ENCODE assay signal across 22 cellular contexts in the genomic region with DNA sequence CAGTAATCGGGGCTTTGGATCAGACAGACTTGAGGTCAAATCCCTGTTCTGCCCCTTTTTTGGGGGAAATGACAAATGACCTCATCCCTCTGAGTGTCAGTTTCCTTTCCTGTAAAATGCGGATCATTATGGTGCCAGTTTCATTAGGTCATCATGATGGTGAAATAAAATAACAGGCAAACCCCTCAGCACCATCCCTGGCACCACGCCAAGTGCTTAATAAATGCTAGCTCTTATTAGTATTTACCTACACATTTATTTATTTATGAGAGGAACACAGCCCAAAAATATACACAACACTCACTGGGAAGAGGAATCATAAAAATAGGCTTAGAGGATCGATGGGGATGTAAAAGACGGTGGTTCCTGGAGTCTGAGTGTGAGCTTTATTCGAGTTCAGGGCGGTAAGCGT. TPM values are rescaled to one million over a fixed set of nuclear protein-coding genes. Genes with fewer than 3 reads are reported as not detected.
DNase-seq lines count a peak whose midpoint lies in the region; TF ChIP-seq lines count a peak whose summit lies in the region.
"Had no signal": no experiment of that assay in that cellular context is flagged by ENCODE, and none has a peak within 500 bp of the region (broad histone marks: within the 10 kb centered on the region; RNA-seq: fewer than 3 reads in every experiment).

No MANE protein-coding gene starts in this region.

- H3K4me2 ChIP-seq in fibroblast of lung (ENCODE audit: extremely low read depth, insufficient read depth, low read length): no peak overlapping the region
- H3K4me2 ChIP-seq: SK-N-SH had no signal

- H2AFZ ChIP-seq in fibroblast of lung (ENCODE audit: low read length): peak overlapping the region; percentile 7

- peak overlapping the region; percentile 31 for H3K27ac ChIP-seq in fibroblast of lung (ENCODE audit: insufficient read depth, low read length)
- H3K27ac ChIP-seq: ascending aorta, left ventricle myocardium inferior, prostate gland, sigmoid colon, suprapubic skin had no signal

- H4K20me1 ChIP-seq in fibroblast of lung (ENCODE audit: control insufficient read depth, extremely low read depth, insufficient read depth, low read length): no peaks in the 10 kb centered on the region

- no peak overlapping the region for H3K9ac ChIP-seq in fibroblast of lung (ENCODE audit: insufficient read depth, low read length)
- H3K9ac ChIP-seq: SK-N-SH had no signal

- H3K4me3 ChIP-seq in fibroblast of lung (replicated peaks in 1 of 4; ENCODE audit: control extremely low read depth in 1 of 4, insufficient read depth in 1 of 4, low read depth in 3 of 4, low read length in 4 of 4): no peak overlapping the region
- H3K4me3 ChIP-seq in H7 (ENCODE audit: insufficient read depth, low read depth, low read length): no peak overlapping the region
- H3K4me3 ChIP-seq: ascending aorta, left ventricle myocardium inferior, prostate gland, sigmoid colon, suprapubic skin had no signal

- no peaks in the 10 kb centered on the region for H3K9me3 ChIP-seq in fibroblast of lung (ENCODE audit: control insufficient read depth, insufficient read depth, low read depth, low read length)
- H3K9me3 ChIP-seq: ascending aorta, left ventricle myocardium inferior, prostate gland, sigmoid colon, SK-N-SH, suprapubic skin had no signal

- H3K27me3 ChIP-seq in fibroblast of lung (ENCODE audit: control insufficient read depth, insufficient read depth, low read length) (no peaks in the 10 kb centered on the region), H7 (ENCODE audit: control insufficient read depth, insufficient read depth, low read length) (no peaks in the 10 kb centered on the region)
- H3K27me3 ChIP-seq: ascending aorta had no signal

- no peaks in the 10 kb centered on the region for H3K4me1 ChIP-seq in fibroblast of lung (ENCODE audit: control insufficient read depth, extremely low read depth, insufficient read depth, low read length)
- H3K4me1 ChIP-seq: ascending aorta, left ventricle myocardium inferior, prostate gland, sigmoid colon, suprapubic skin had no signal

- H3K36me3 ChIP-seq in fibroblast of lung (ENCODE audit: control insufficient read depth, insufficient read depth, low read length) (no peaks in the 10 kb centered on the region), H7 (replicated peaks; ENCODE audit: control insufficient read depth, insufficient read depth, low read length) (no peaks in the 10 kb centered on the region)
- H3K36me3 ChIP-seq: ascending aorta, left ventricle myocardium inferior, prostate gland, sigmoid colon, suprapubic skin had no signal

- no peak for TF ChIP-seq CTCF in fibroblast of lung (conservative IDR thresholded peaks at IDR 0.05 in 1 of 2, IDR thresholded peaks at IDR 0.05 in 1 of 2; ENCODE audit: low read depth in 1 of 2, low read length in 2 of 2)

- DNase-seq in DMS153 (lab: John Stamatoyannopoulos, UW) (peak; percentile 42), EH (ENCODE audit: low read depth) (peak; percentile 7), NCI-H2196 treated with DMSO at 0.1 percent for 48 hours (lab: John Stamatoyannopoulos, UW; ENCODE audit: unreplicated experiment) (peak; percentile 49), fibroblast of lung (ENCODE audit: low read depth in 2 of 2) (peak in 1 of 2 donors; percentile 5), inferior parietal cortex (ENCODE audit: extremely low spot score) (no peak), H7 (no peak)
- no peak for DNase-seq in stimulated activated CD4-positive, alpha-beta T cell treated with anti-CD3 and anti-CD28 coated beads, Interleukin-1b, Interleukin-23, amount 100 ng/mL, for 48 hours
- DNase-seq: activated CD4-positive, alpha-beta T cell treated with anti-CD3 and anti-CD28 coated beads for 36 hours; activated CD8-positive, alpha-beta T cell treated with anti-CD3 and anti-CD28 coated beads, Interleukin-2, amount 10 ng/mL, durations not matched to agents 7 days and 5 days; activated effector memory CD4-positive, alpha-beta T cell treated with Interleukin-2 at 50 U/mL for 16 hours; Karpas-422; left ventricle myocardium inferior; naive B cell; NCI-H187 treated with DMSO at 0.1 percent for 48 hours; NCI-H345; OCI-M1; sigmoid colon; SK-N-SH; stimulated activated naive CD4-positive, alpha-beta T cell had no signal

- no peaks in the 10 kb centered on the region for H3K79me2 ChIP-seq in fibroblast of lung (ENCODE audit: control insufficient read depth, insufficient read depth, low read length)

RNA-seq across cellular contexts. Expression of gene GPRC5B, which starts 28.7 kb away (rescaled TPM):
- total RNA-seq in fibroblast of lung: 4.5 and 6.4 TPM in 2 replicates
- 4.3 and 12.3 TPM in 2 replicates for polyA plus RNA-seq in fibroblast of lung
- 4.0 and 6.4 TPM in 2 replicates for polyA plus RNA-seq in fibroblast of lung (2012)
- 2.8 and 17.0 TPM in 2 replicates for polyA minus RNA-seq in fibroblast of lung (ENCODE audit: low replicate concordance)
- total RNA-seq in H7 (2014; rRNA removed; shearing (Covaris generic)): 66.0 and 76.7 TPM in 2 replicates
- total RNA-seq: activated CD8-positive, alpha-beta T cell treated with anti-CD3 and anti-CD28 coated beads, Interleukin-2, amount 10 ng/mL, durations not matched to agents 7 days and 5 days had no signal

Comparison
In these comparisons a context has a peak if more than half of its experiments do, and no peak if none do; other contexts are left out.
1. DNase-seq: peak in DMS153 (single experiment), EH (single experiment) and NCI-H2196 treated with DMSO at 0.1 percent for 48 hours (single experiment); none in stimulated activated CD4-positive, alpha-beta T cell treated with anti-CD3 and anti-CD28 coated beads, Interleukin-1b, Interleukin-23, amount 100 ng/mL, for 48 hours (single experiment), inferior parietal cortex (single experiment) and H7 (single experiment).